ENCODE assay signal across 20 cellular contexts in the genomic region with DNA sequence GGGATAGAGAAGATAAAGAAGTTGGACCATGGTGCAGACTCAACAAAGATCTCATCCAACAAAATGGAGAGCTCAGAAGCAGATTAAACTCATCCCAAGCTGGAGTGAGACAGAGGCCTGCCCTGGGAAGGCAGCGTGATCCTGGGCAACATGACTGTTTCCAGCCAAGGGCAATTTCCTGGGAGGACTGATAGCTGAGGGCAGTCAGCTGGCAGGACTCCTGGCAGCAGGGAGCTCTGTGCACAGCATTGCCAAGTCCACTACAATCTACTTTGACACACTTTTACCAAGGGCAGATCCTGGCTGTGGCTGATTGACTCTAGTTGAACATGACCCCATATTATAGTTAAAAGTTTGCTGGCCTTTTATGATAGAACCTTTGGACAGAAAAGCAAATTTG.
"Had no signal": no experiment of that assay in that cellular context is flagged by ENCODE, and none has a peak within 500 bp of the region (broad histone marks: within the 10 kb centered on the region; RNA-seq: fewer than 3 reads in every experiment).

No MANE protein-coding gene starts in this region.

- H3K36me3 Mint-ChIP-seq: activated naive CD8-positive, alpha-beta T cell treated with anti-CD3 and anti-CD28 coated beads, Interleukin-2, amount 10 ng/mL, durations not matched to agents 7 days and 5 days; WTC11 had no signal

- H3K4me1 Mint-ChIP-seq: endodermal cell, WTC11 had no signal

- H3K27me3 ChIP-seq: dorsolateral prefrontal cortex, gastrocnemius medialis, left lung, thyroid gland had no signal

- H3K27ac ChIP-seq: dorsolateral prefrontal cortex, gastrocnemius medialis, left lung, prostate gland, thyroid gland had no signal

- H3K9me3 ChIP-seq: gastrocnemius medialis, left lung, prostate gland, thyroid gland had no signal

- ATAC-seq: activated T-cell treated with anti-CD3 and anti-CD28 coated beads, Interleukin-2, amount 50 U/mL, for 72 hours; gastrocnemius medialis; left lung; sciatic nerve; WTC11 had no signal

- H3K4me1 ChIP-seq: gastrocnemius medialis, left lung, prostate gland, thyroid gland had no signal

- H3K27me3 Mint-ChIP-seq: activated CD4-positive, alpha-beta memory T cell treated with anti-CD3 and anti-CD28 coated beads, Interleukin-2, amount 10 ng/mL, durations not matched to agents 7 days and 5 days had no signal

- DNase-seq: activated CD4-positive, alpha-beta memory T cell treated with anti-CD3 and anti-CD28 coated beads, Interleukin-2, amount 10 ng/mL, durations not matched to agents 7 days and 5 days; activated CD4-positive, alpha-beta T cell treated with anti-CD3 and anti-CD28 coated beads for 4 hours; activated CD8-positive, alpha-beta memory T cell treated with anti-CD3 and anti-CD28 coated beads, Interleukin-2, amount 50 U/mL, for 4 hours; activated gamma-delta T cell; activated naive CD8-positive, alpha-beta T cell treated with anti-CD3 and anti-CD28 coated beads, Interleukin-2, amount 10 ng/mL, durations not matched to agents 7 days and 5 days; activated T-cell treated with anti-CD3 and anti-CD28 coated beads, Interleukin-2, amount 50 U/mL, for 72 hours; anterior cingulate cortex; endodermal cell; gastrocnemius medialis; left lung; stimulated activated CD4-positive, alpha-beta T cell treated with anti-CD3 and anti-CD28 coated beads, Interleukin-1b, Interleukin-23, amount 100 ng/mL, for 48 hours; T-helper 2 cell; thyroid gland had no signal

- H3K4me3 ChIP-seq: dorsolateral prefrontal cortex, gastrocnemius medialis, left lung, prostate gland, thyroid gland had no signal

- H3K9me3 Mint-ChIP-seq: endodermal cell, WTC11 had no signal

- H3K27ac Mint-ChIP-seq: activated CD4-positive, alpha-beta memory T cell treated with anti-CD3 and anti-CD28 coated beads, Interleukin-2, amount 10 ng/mL, durations not matched to agents 7 days and 5 days; activated naive CD8-positive, alpha-beta T cell treated with anti-CD3 and anti-CD28 coated beads, Interleukin-2, amount 10 ng/mL, durations not matched to agents 7 days and 5 days; activated T-cell treated with anti-CD3 and anti-CD28 coated beads, Interleukin-2, amount 50 U/mL, for 72 hours; endodermal cell; WTC11 had no signal

- H3K4me3 Mint-ChIP-seq: activated CD4-positive, alpha-beta memory T cell treated with anti-CD3 and anti-CD28 coated beads, Interleukin-2, amount 10 ng/mL, durations not matched to agents 7 days and 5 days; activated naive CD8-positive, alpha-beta T cell treated with anti-CD3 and anti-CD28 coated beads, Interleukin-2, amount 10 ng/mL, durations not matched to agents 7 days and 5 days; activated T-cell treated with anti-CD3 and anti-CD28 coated beads, Interleukin-2, amount 50 U/mL, for 72 hours; endodermal cell; WTC11 had no signal

- H3K36me3 ChIP-seq: gastrocnemius medialis, left lung, prostate gland, thyroid gland had no signal

- FAIRE-seq: islet of Langerhans, TTC549, urothelium cell line had no signal
